Comparison of ENCODE assay signal across 8 cellular contexts in the genomic region with DNA sequence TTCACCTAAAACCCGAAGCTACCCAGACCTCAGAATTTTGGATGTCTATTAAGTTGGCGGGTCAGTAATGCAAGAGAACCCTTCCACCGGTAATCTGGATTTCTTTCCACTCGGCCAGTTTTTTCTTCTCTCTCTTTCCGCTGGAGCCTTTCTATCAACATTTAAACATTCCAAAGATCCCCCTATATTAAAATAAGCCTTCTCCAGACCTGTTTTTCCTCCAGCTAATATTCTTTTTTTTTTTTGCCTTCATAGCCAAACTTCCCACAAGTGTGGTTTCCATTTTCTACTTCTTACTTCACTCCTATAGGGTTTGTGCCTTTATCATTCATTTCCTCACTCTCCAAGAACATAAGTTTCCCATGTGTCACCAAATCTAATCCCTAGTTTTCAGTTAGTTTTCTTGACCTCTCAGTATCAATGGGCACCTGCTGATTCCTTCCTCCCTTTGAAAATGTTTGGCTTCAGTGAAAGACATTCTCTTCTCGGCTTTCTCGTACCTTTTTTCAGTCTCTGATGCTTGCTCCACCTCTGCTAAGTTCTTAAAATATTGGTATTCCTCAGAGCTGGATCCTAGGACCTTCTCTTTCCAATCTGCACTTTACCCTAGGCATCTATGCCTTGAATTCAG. TPM values are rescaled to one million over a fixed set of nuclear protein-coding genes. Genes with fewer than 3 reads are reported as not detected.
A peak's percentile ranks its signal among the peaks of the same experiment; 100 is the strongest.
DNase-seq lines count a peak whose midpoint lies in the region; ATAC-seq and TF ChIP-seq lines count a peak whose summit lies in the region.

No MANE protein-coding gene starts in this region.

- H3K27me3 ChIP-seq in right cardiac atrium (ENCODE audit: control insufficient read depth, insufficient read depth): no peaks in the 10 kb centered on the region
- no peaks in the 10 kb centered on the region for H3K27me3 ChIP-seq in spleen (replicated peaks in 1 of 7)

- peaks cover 42% of the 10 kb centered on the region for H3K4me1 Mint-ChIP-seq in activated B cell treated with CpG ODN at 0.5 μM for 24 hours

- CTCF ChIA-PET in HEK293 (lab: Yijun Ruan, JAX): interaction anchor here (1.5 to 4.9 kb wide), 3 partner anchors 12 to 115 kb away, joined by 4 to 33 read pairs (median 11); no protein-coding TSS in a partner anchor
- CTCF ChIA-PET in activated B cell treated with CpG ODN at 0.5 μM for 24 hours (lab: Charles Lee): interaction anchor here (1.1 to 4.3 kb wide), 2 partner anchors 12 to 78 kb away, joined by 3 to 38 read pairs; no protein-coding TSS in a partner anchor

- H3K36me3 Mint-ChIP-seq in activated B cell treated with CpG ODN at 0.5 μM for 24 hours (ENCODE audit: low read depth): peaks cover 47% of the 10 kb centered on the region

- TF ChIP-seq POLR2A in spleen (IDR thresholded peaks at IDR 0.05): no peak

- intact Hi-C loops in activated B cell treated with CpG ODN at 0.5 μM for 24 hours (cut with micrococcal nuclease): loop anchor here (2.0 to 10.0 kb wide), 4 partner anchors 236 to 974 kb away; partner anchors contain the start of genes DHRS4, NGDN, THTPA and ZFHX2
- intact Hi-C loops in right cardiac atrium (cut with DNase I): no loop called here
- intact Hi-C loops in spleen (cut with DNase I; ENCODE audit: low total_unique reads): no loop called here

- TF ChIP-seq CTCF in HEK293 (tag by site-specific recombination; IDR thresholded peaks at IDR 0.05): no peak
- TF ChIP-seq CTCF in activated B cell treated with CpG ODN at 0.5 μM for 24 hours (IDR thresholded peaks at IDR 0.05): no peak
- no peak for TF ChIP-seq CTCF in spleen (IDR thresholded peaks at IDR 0.05 in 8 of 11, conservative IDR thresholded peaks at IDR 0.05 in 3 of 11)

- peaks cover 1% of the 10 kb centered on the region for H3K9me3 Mint-ChIP-seq in activated B cell treated with CpG ODN at 0.5 μM for 24 hours

- H3K27ac Mint-ChIP-seq in activated B cell treated with CpG ODN at 0.5 μM for 24 hours: peak overlapping the region; percentile 98

- 5% methylated on average over 7 of the region's 7 CpGs for WGBS in right cardiac atrium
- 5 to 8% (median 7%) methylated on average over 6 to 7 of the region's 7 CpGs for WGBS in spleen, 5 donors

- H3K9me3 ChIP-seq in HEK293 (ENCODE audit: control insufficient read depth, insufficient read depth, low read depth, low read length) (no peaks in the 10 kb centered on the region), right cardiac atrium (ENCODE audit: control insufficient read depth, low read length) (no peaks in the 10 kb centered on the region), spleen (no peaks in the 10 kb centered on the region)

- H3K4me1 ChIP-seq in HEK293 (ENCODE audit: control insufficient read depth, insufficient read depth, low read length): peaks cover 8% of the 10 kb centered on the region
- H3K4me1 ChIP-seq in right cardiac atrium (ENCODE audit: control insufficient read depth, insufficient read depth, low read length): no peaks in the 10 kb centered on the region
- peaks cover 21 to 47% (median 41%) of the 10 kb centered on the region in 6 donors for H3K4me1 ChIP-seq in spleen

- peaks cover 5 to 33% of the 10 kb centered on the region in 2 experiments; a peak in 2 of 3 replicates for H3K36me3 ChIP-seq in HEK293 (ENCODE audit: control insufficient read depth in 2 of 2, insufficient read depth in 1 of 2, low read length in 2 of 2)
- peaks cover 0 to 34% (median 29%) of the 10 kb centered on the region in 6 donors for H3K36me3 ChIP-seq in spleen

- DNase-seq in activated B cell treated with CpG ODN at 0.5 μM for 24 hours: no peak
- no peak for DNase-seq in right cardiac atrium
- DNase-seq in spleen: no peak
- no peak for DNase-seq in NCI-H2107 (lab: John Stamatoyannopoulos, UW)

- POLR2A ChIA-PET in HEK293 (lab: Yijun Ruan, JAX): interaction anchor here (0.6 to 2.4 kb wide), 4 partner anchors 13 to 150 kb away, joined by 3 to 12 read pairs (median 4); partner anchors contain the start of genes CBLN3 and KHNYN
- POLR2A ChIA-PET in activated B cell treated with CpG ODN at 0.5 μM for 24 hours (lab: Charles Lee): interaction anchor here (0.5 to 5.4 kb wide), 6 partner anchors 13 to 972 kb away, joined by 4 to 87 read pairs (median 6); partner anchors contain the start of genes CBLN3, KHNYN and TINF2

- no peaks in the 10 kb centered on the region for H3K27me3 Mint-ChIP-seq in activated B cell treated with CpG ODN at 0.5 μM for 24 hours

- H3K4me3 ChIP-seq in HEK293 (ENCODE audit: low read depth, low read length) (peak overlapping the region; percentile 71), right cardiac atrium (ENCODE audit: low read length) (peak overlapping the region; percentile 80), spleen (peak overlapping the region; percentile 56 to 86 (median 62))

- peak overlapping the region; percentile 98 for H3K4me3 Mint-ChIP-seq in activated B cell treated with CpG ODN at 0.5 μM for 24 hours

- peak overlapping the region; percentile 93 for H3K27ac ChIP-seq in HEK293 (ENCODE audit: extremely low read depth, low read depth, low read length)
- H3K27ac ChIP-seq in right cardiac atrium (ENCODE audit: low read length): peak overlapping the region; percentile 69
- peak overlapping the region; percentile 22 to 99 (median 99) for H3K27ac ChIP-seq in spleen

- ATAC-seq in activated B cell treated with CpG ODN at 0.5 μM for 24 hours (ENCODE audit: low read depth) (no peak), right cardiac atrium (no peak), HG02678 (IDR thresholded peaks at IDR 0.05; ENCODE audit: unreplicated experiment) (no peak), HG03108 (IDR thresholded peaks at IDR 0.05; ENCODE audit: unreplicated experiment) (no peak), GM21619 (IDR thresholded peaks at IDR 0.05; ENCODE audit: unreplicated experiment) (no peak)

TF ChIP-seq in HEK293, 187 proteins besides CTCF, POLR2A, EP300 and RAD21 (continues in another document):
- TF ChIP-seq, protein P1, sequence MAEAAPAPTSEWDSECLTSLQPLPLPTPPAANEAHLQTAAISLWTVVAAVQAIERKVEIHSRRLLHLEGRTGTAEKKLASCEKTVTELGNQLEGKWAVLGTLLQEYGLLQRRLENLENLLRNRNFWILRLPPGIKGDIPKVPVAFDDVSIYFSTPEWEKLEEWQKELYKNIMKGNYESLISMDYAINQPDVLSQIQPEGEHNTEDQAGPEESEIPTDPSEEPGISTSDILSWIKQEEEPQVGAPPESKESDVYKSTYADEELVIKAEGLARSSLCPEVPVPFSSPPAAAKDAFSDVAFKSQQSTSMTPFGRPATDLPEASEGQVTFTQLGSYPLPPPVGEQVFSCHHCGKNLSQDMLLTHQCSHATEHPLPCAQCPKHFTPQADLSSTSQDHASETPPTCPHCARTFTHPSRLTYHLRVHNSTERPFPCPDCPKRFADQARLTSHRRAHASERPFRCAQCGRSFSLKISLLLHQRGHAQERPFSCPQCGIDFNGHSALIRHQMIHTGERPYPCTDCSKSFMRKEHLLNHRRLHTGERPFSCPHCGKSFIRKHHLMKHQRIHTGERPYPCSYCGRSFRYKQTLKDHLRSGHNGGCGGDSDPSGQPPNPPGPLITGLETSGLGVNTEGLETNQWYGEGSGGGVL (tag by site-specific recombination; IDR thresholded peaks at IDR 0.05): no peak
- TF ChIP-seq ZNF157 (tag by site-specific recombination; IDR thresholded peaks at IDR 0.05) (no peak), GLI4 (tag by site-specific recombination; IDR thresholded peaks at IDR 0.05) (no peak), ZNF629 (tag by site-specific recombination; IDR thresholded peaks at IDR 0.05) (no peak), ZNF626 (tag by site-specific recombination; IDR thresholded peaks at IDR 0.05) (no peak), ZFP3 (tag by site-specific recombination; IDR thresholded peaks at IDR 0.05; ENCODE audit: low read depth) (peak; percentile 73), ZNF639 (tag by site-specific recombination; IDR thresholded peaks at IDR 0.05) (no peak), ZNF610 (tag by site-specific recombination; IDR thresholded peaks at IDR 0.05; ENCODE audit: borderline replicate concordance) (0 out of 2 replicates have a peak, but pooled peaks have one; percentile 18), PRDM1 (tag by site-specific recombination; IDR thresholded peaks at IDR 0.05) (0 out of 2 replicates have a peak, but pooled peaks have one; percentile 47)

RNA-seq across cellular contexts. Expression of gene SDR39U1, which starts 0.6 kb away (rescaled TPM):
- total RNA-seq in activated B cell treated with CpG ODN at 0.5 μM for 24 hours (70.6 and 80.0 TPM in 2 replicates), right cardiac atrium (100 to 1,000 TPM in 1 of 4 donors, 10 to 100 TPM in 3; 74.6 to 101 (median 94.4) TPM), spleen (10 to 100 TPM; 48.2 to 87.8 (median 63.7) TPM)
- polyA plus RNA-seq in right cardiac atrium (128 TPM), spleen (100 to 1,000 TPM in 2 of 3 donors, 10 to 100 TPM in 1; 94.6 to 146 (median 124) TPM)

RNA-seq across cellular contexts. Expression of gene KHNYN, which starts 13.4 kb away (rescaled TPM):
- 121 and 130 TPM in 2 replicates for total RNA-seq in activated B cell treated with CpG ODN at 0.5 μM for 24 hours
- total RNA-seq in right cardiac atrium: 10 to 100 TPM; 23.4 to 27.7 (median 26.0) TPM
- 19.1 TPM for polyA plus RNA-seq in right cardiac atrium
- total RNA-seq in spleen: 10 to 100 TPM; 65.5 to 90.6 (median 72.2) TPM
- 10 to 100 TPM; 10.9 to 35.2 (median 14.0) TPM for polyA plus RNA-seq in spleen

RNA-seq across cellular contexts. Expression of gene CBLN3, which starts 13.7 kb away (rescaled TPM):
- total RNA-seq in activated B cell treated with CpG ODN at 0.5 μM for 24 hours (56.0 and 61.1 TPM in 2 replicates), right cardiac atrium (1 to 10 TPM; 1.6 to 3.1 (median 2.7) TPM), spleen (10 to 100 TPM in 4 of 7 donors, 1 to 10 TPM in 3; 4.3 to 21.7 (median 13.7) TPM)
- polyA plus RNA-seq in right cardiac atrium (1.3 TPM), spleen (10 to 100 TPM in 1 of 3 donors, 1 to 10 TPM in 2; 5.8 to 13.8 (median 6.8) TPM)

RNA-seq across cellular contexts. Expression of gene NYNRIN, which starts 44.4 kb away (rescaled TPM):
- total RNA-seq in activated B cell treated with CpG ODN at 0.5 μM for 24 hours (0.02 and 0.04 TPM in 2 replicates), right cardiac atrium (10 to 100 TPM in 2 of 4 donors, 1 to 10 TPM in 2; 9.3 to 12.0 (median 10.5) TPM), spleen (10 to 100 TPM in 5 of 7 donors, 1 to 10 TPM in 2; 4.7 to 18.0 (median 12.0) TPM)
- polyA plus RNA-seq in right cardiac atrium (5.1 TPM), spleen (1 to 10 TPM in 2 of 3 donors, under 1 TPM in 1; 0.87 to 2.7 (median 2.2) TPM)
